ENCODE assay signal across 14 cellular contexts in genomic region chrX:71623714-71624113, GRCh38. TPM values are rescaled to one million over a fixed set of nuclear protein-coding genes. Genes with fewer than 3 reads are reported as not detected.
DNase-seq lines count a peak whose midpoint lies in the region; ATAC-seq and TF ChIP-seq lines count a peak whose summit lies in the region.
"Had no signal": no experiment of that assay in that cellular context is flagged by ENCODE, and none has a peak within 500 bp of the region (broad histone marks: within the 10 kb centered on the region; RNA-seq: fewer than 3 reads in every experiment).

No MANE protein-coding gene starts in this region.

- DNase-seq in activated naive CD4-positive, alpha-beta T cell treated with Interleukin-2 at 50 U/mL for 16 hours = no peak
- no peak for DNase-seq in activated CD4-positive, alpha-beta memory T cell treated with anti-CD3 and anti-CD28 coated beads, Interleukin-2, amount 10 ng/mL, durations not matched to agents 7 days and 5 days
- DNase-seq in memory B cell (ENCODE audit: low spot score in 2 of 2) (no peak), foreskin keratinocyte (no peak), middle frontal gyrus (ENCODE audit: extremely low spot score, low spot score) (no peak), gastrocnemius medialis (no peak)
- DNase-seq: activated gamma-delta T cell, Karpas-422, NCI-H2171, RPMI8226 had no signal

- intact Hi-C loops in gastrocnemius medialis (cut with DNase I; ENCODE audit: low total_unique reads) = no loop called here

- no peaks in the 10 kb centered on the region for H3K36me3 ChIP-seq in gastrocnemius medialis
- H3K36me3 ChIP-seq: vagina had no signal

- H3K27ac Mint-ChIP-seq in activated naive CD4-positive, alpha-beta T cell treated with anti-CD3 and anti-CD28 coated beads, Interleukin-2, amount 50 U/mL, for 24 hours = peak overlapping the region; percentile 70
- peak overlapping the region; percentile 90 for H3K27ac Mint-ChIP-seq in activated CD4-positive, alpha-beta memory T cell treated with anti-CD3 and anti-CD28 coated beads, Interleukin-2, amount 10 ng/mL, durations not matched to agents 7 days and 5 days
- H3K27ac Mint-ChIP-seq in memory B cell = peak overlapping the region; percentile 94

- CTCF ChIA-PET in activated CD4-positive, alpha-beta memory T cell treated with anti-CD3 and anti-CD28 coated beads, Interleukin-2, amount 10 ng/mL, durations not matched to agents 7 days and 5 days (lab: Charles Lee) = interaction anchor here (0.7 to 2.3 kb wide), 4 partner anchors 8 to 92 kb away, joined by 3 to 10 read pairs (median 4); no protein-coding TSS in a partner anchor

- H3K4me3 Mint-ChIP-seq in activated naive CD4-positive, alpha-beta T cell treated with anti-CD3 and anti-CD28 coated beads, Interleukin-2, amount 50 U/mL, for 24 hours = peak overlapping the region; percentile 51
- peak overlapping the region; percentile 54 for H3K4me3 Mint-ChIP-seq in activated CD4-positive, alpha-beta memory T cell treated with anti-CD3 and anti-CD28 coated beads, Interleukin-2, amount 10 ng/mL, durations not matched to agents 7 days and 5 days
- H3K4me3 Mint-ChIP-seq in memory B cell = no peak overlapping the region

- ATAC-seq in memory B cell (ENCODE audit: low read depth) (peak; percentile 25), foreskin keratinocyte (no peak), HG03139 (IDR thresholded peaks at IDR 0.05; ENCODE audit: unreplicated experiment) (no peak), gastrocnemius medialis (no peak)

- H3K27me3 Mint-ChIP-seq in activated naive CD4-positive, alpha-beta T cell treated with anti-CD3 and anti-CD28 coated beads, Interleukin-2, amount 50 U/mL, for 24 hours = no peaks in the 10 kb centered on the region
- no peaks in the 10 kb centered on the region for H3K27me3 Mint-ChIP-seq in activated CD4-positive, alpha-beta memory T cell treated with anti-CD3 and anti-CD28 coated beads, Interleukin-2, amount 10 ng/mL, durations not matched to agents 7 days and 5 days
- H3K27me3 Mint-ChIP-seq in memory B cell = no peaks in the 10 kb centered on the region

- H3K27ac ChIP-seq in foreskin keratinocyte = no peak overlapping the region
- peak overlapping the region in 1 of 4 donors; percentile 86 for H3K27ac ChIP-seq in gastrocnemius medialis

- H3K4me1 ChIP-seq in foreskin keratinocyte (peaks cover 9% of the 10 kb centered on the region), gastrocnemius medialis (peaks cover 9 to 15% of the 10 kb centered on the region in 2 donors)

- H3K4me1 Mint-ChIP-seq in activated naive CD4-positive, alpha-beta T cell treated with anti-CD3 and anti-CD28 coated beads, Interleukin-2, amount 50 U/mL, for 24 hours = peaks cover 42% of the 10 kb centered on the region
- H3K4me1 Mint-ChIP-seq in activated CD4-positive, alpha-beta memory T cell treated with anti-CD3 and anti-CD28 coated beads, Interleukin-2, amount 10 ng/mL, durations not matched to agents 7 days and 5 days = peaks cover 57% of the 10 kb centered on the region
- peaks cover 30% of the 10 kb centered on the region for H3K4me1 Mint-ChIP-seq in memory B cell

- H3K27me3 ChIP-seq in foreskin keratinocyte (no peaks in the 10 kb centered on the region), gastrocnemius medialis (no peaks in the 10 kb centered on the region)
- H3K27me3 ChIP-seq: vagina had no signal

- no peak overlapping the region for H3K4me3 ChIP-seq in gastrocnemius medialis
- H3K4me3 ChIP-seq: vagina had no signal

- no peak for TF ChIP-seq CTCF in foreskin keratinocyte (conservative IDR thresholded peaks at IDR 0.05)
- TF ChIP-seq CTCF in gastrocnemius medialis (IDR thresholded peaks at IDR 0.05 in 4 of 5, conservative IDR thresholded peaks at IDR 0.05 in 1 of 5) = no peak

- POLR2A ChIA-PET in activated CD4-positive, alpha-beta memory T cell treated with anti-CD3 and anti-CD28 coated beads, Interleukin-2, amount 10 ng/mL, durations not matched to agents 7 days and 5 days (lab: Charles Lee) = interaction anchor here (1.0 to 7.7 kb wide), 7 partner anchors 9 to 512 kb away, joined by 3 to 87 read pairs (median 7); partner anchors contain the start of gene OGT

- H3K36me3 Mint-ChIP-seq in activated naive CD4-positive, alpha-beta T cell treated with anti-CD3 and anti-CD28 coated beads, Interleukin-2, amount 50 U/mL, for 24 hours = no peaks in the 10 kb centered on the region
- peaks cover 5% of the 10 kb centered on the region for H3K36me3 Mint-ChIP-seq in activated CD4-positive, alpha-beta memory T cell treated with anti-CD3 and anti-CD28 coated beads, Interleukin-2, amount 10 ng/mL, durations not matched to agents 7 days and 5 days (ENCODE audit: low read depth)
- H3K36me3 Mint-ChIP-seq in memory B cell = no peaks in the 10 kb centered on the region

- in situ Hi-C loops in gastrocnemius medialis (cut with MboI; ENCODE audit: low sequenced_read_pairs in 4 of 4) = no loop called here

- TF ChIP-seq POLR2A in gastrocnemius medialis (IDR thresholded peaks at IDR 0.05) = no peak

- no peaks in the 10 kb centered on the region for H3K9me3 ChIP-seq in gastrocnemius medialis
- H3K9me3 ChIP-seq: vagina had no signal

- no peaks in the 10 kb centered on the region for H3K9me3 Mint-ChIP-seq in activated naive CD4-positive, alpha-beta T cell treated with anti-CD3 and anti-CD28 coated beads, Interleukin-2, amount 50 U/mL, for 24 hours
- no peaks in the 10 kb centered on the region for H3K9me3 Mint-ChIP-seq in activated CD4-positive, alpha-beta memory T cell treated with anti-CD3 and anti-CD28 coated beads, Interleukin-2, amount 10 ng/mL, durations not matched to agents 7 days and 5 days
- no peaks in the 10 kb centered on the region for H3K9me3 Mint-ChIP-seq in memory B cell

RNA-seq across cellular contexts. Expression of gene CXCR3, which starts 5.4 kb away (rescaled TPM):
- 10 to 100 TPM; 84.9 to 85.7 TPM for total RNA-seq in activated CD4-positive, alpha-beta memory T cell treated with anti-CD3 and anti-CD28 coated beads, Interleukin-2, amount 10 ng/mL, durations not matched to agents 7 days and 5 days
- total RNA-seq in foreskin keratinocyte = not detected in 2 replicates
- polyA plus RNA-seq in foreskin keratinocyte = not detected in 2 replicates
- not detected for total RNA-seq in gastrocnemius medialis
- total RNA-seq: myocyte, vagina had no signal

RNA-seq across cellular contexts. Expression of gene GCNA, which starts 45.5 kb away (rescaled TPM):
- 1 to 10 TPM; 4.4 to 5.3 TPM for total RNA-seq in activated CD4-positive, alpha-beta memory T cell treated with anti-CD3 and anti-CD28 coated beads, Interleukin-2, amount 10 ng/mL, durations not matched to agents 7 days and 5 days
- total RNA-seq in foreskin keratinocyte = 0.39 and 0.41 TPM in 2 replicates
- polyA plus RNA-seq in foreskin keratinocyte = 0.26 and 0.34 TPM in 2 replicates
- total RNA-seq in gastrocnemius medialis = 1 to 10 TPM in 3 of 4 donors, under 1 TPM in 1; 0.95 to 5.4 (median 1.4) TPM

Comparison
In these comparisons a context has a peak if more than half of its experiments do, and no peak if none do; other contexts are left out.
1. RNA of gene CXCR3, which starts 5.4 kb away (total RNA-seq): 84.9 to 85.7 TPM in activated CD4-positive, alpha-beta memory T cell treated with anti-CD3 and anti-CD28 coated beads, Interleukin-2, amount 10 ng/mL, durations not matched to agents 7 days and 5 days; not detected in foreskin keratinocyte and not detected in gastrocnemius medialis; every median in the first group is over 10 times any median in the second.
2. Peak in every context shown above with its lines, with median percentiles within 50 percentile points of each other: H3K27ac Mint-ChIP-seq.